Comparison of ENCODE assay signal across 11 cellular contexts in genomic region chr1:26991310-26992116, GRCh38. TPM values are rescaled to one million over a fixed set of nuclear protein-coding genes. Genes with fewer than 3 reads are reported as not detected.
DNase-seq lines count a peak whose midpoint lies in the region; ATAC-seq, FAIRE-seq and TF ChIP-seq lines count a peak whose summit lies in the region.
"Had no signal": no experiment of that assay in that cellular context is flagged by ENCODE, and none has a peak within 500 bp of the region (broad histone marks: within the 10 kb centered on the region; RNA-seq: fewer than 3 reads in every experiment).

No MANE protein-coding gene starts in this region.

- H4K5ac ChIP-seq in H1 (ENCODE audit: insufficient read length, low read depth, low read length), result no peak overlapping the region

- H3K27me3 Mint-ChIP-seq in activated T-cell treated with anti-CD3 and anti-CD28 coated beads, Interleukin-2, amount 50 U/mL, for 4 hours (ENCODE audit: low read depth), result peaks cover 38% of the 10 kb centered on the region

- no peak overlapping the region for H2AFZ ChIP-seq in H1 (ENCODE audit: low read length)

- H2BK15ac ChIP-seq in H1 (ENCODE audit: low read length), result 0 out of 2 replicates have a peak overlapping the region, but pooled peaks have one; percentile 9

- DNase-seq in activated T-cell treated with anti-CD3 and anti-CD28 coated beads, Interleukin-2, amount 50 U/mL, for 4 hours, result no peak
- DNase-seq in activated T-cell treated with anti-CD3 and anti-CD28 coated beads for 4 hours, result no peak
- DNase-seq in NCI-H2171 (lab: John Stamatoyannopoulos, UW), result peak; percentile 60
- DNase-seq in H1 (ENCODE audit: low read depth in 1 of 2, low spot score in 2 of 2), result no peak
- peak; percentile 9 for DNase-seq in stimulated activated CD4-positive, alpha-beta T cell treated with anti-CD3 and anti-CD28 coated beads, Interleukin-4, amount 100 ng/mL, for 24 hours
- no peak for DNase-seq in ovary
- DNase-seq in T1000 (lab: John Stamatoyannopoulos, UW), result no peak
- DNase-seq: activated CD8-positive, alpha-beta memory T cell treated with anti-CD3 and anti-CD28 coated beads for 24 hours had no signal

- POLR2A ChIA-PET in H1 (lab: Charles Lee; ENCODE audit: partially characterized antibody), result interaction anchor here (1.0 to 42.2 kb wide), 3 partner anchors 19 to 30 kb away, joined by 3 to 1829 read pairs (median 158); partner anchors contain the start of genes TENT5B and TRNP1

- peak overlapping the region; percentile 3; the same call in 1 of the 2 replicates for H2AK5ac ChIP-seq in H1 (ENCODE audit: low read depth, low read length)

- no peak overlapping the region for H2BK120ac ChIP-seq in H1 (replicated peaks; ENCODE audit: low read depth, low read length)

- peaks cover 12 to 16% of the 10 kb centered on the region in 2 experiments for H4K20me1 ChIP-seq in H1 (replicated peaks in 1 of 2; ENCODE audit: control insufficient read depth in 1 of 2, insufficient read depth in 2 of 2, low read length in 2 of 2)

- H3K14ac ChIP-seq in H1 (ENCODE audit: insufficient read length), result no peak overlapping the region

- ATAC-seq in activated T-cell treated with anti-CD3 and anti-CD28 coated beads, Interleukin-2, amount 50 U/mL, for 4 hours, result peak; percentile 32 to 39
- ATAC-seq in GM21515 (IDR thresholded peaks at IDR 0.05; ENCODE audit: unreplicated experiment), result no peak

- no peak for FAIRE-seq in H1 (lab: Jason Lieb, UNC)
- FAIRE-seq: endometrium had no signal

- H3K4me1 ChIP-seq in H1 (replicated peaks in 1 of 4; ENCODE audit: control insufficient read depth in 3 of 4, insufficient read depth in 4 of 4, low read length in 3 of 4), result peaks cover 6 to 18% (median 8%) of the 10 kb centered on the region in 4 experiments
- peaks cover 2% of the 10 kb centered on the region for H3K4me1 ChIP-seq in ovary (ENCODE audit: insufficient read depth)

- H3K23ac ChIP-seq in H1 (ENCODE audit: insufficient read length), result no peak overlapping the region

- no peak overlapping the region for H3K9ac ChIP-seq in H1 (replicated peaks in 1 of 4; ENCODE audit: extremely low read depth in 1 of 4, low read depth in 3 of 4, low read length in 3 of 4)
- H3K9ac ChIP-seq: KMS-11 had no signal

- H2BK12ac ChIP-seq in H1 (ENCODE audit: low read depth, low read length), result peak overlapping the region; percentile 72

- peak overlapping the region; percentile 20; the same call in 1 of the 2 replicates for H2BK5ac ChIP-seq in H1 (ENCODE audit: low read depth, low read length)

- H3K18ac ChIP-seq in H1 (ENCODE audit: extremely low read depth, low read length), result peak overlapping the region; percentile 62; the same call in 1 of the 2 replicates

- TF ChIP-seq EP300 in H1 (IDR thresholded peaks at IDR 0.05; ENCODE audit: borderline replicate concordance in 1 of 2, low read depth in 2 of 2, low read length in 2 of 2) (no peak), ovary (IDR thresholded peaks at IDR 0.05) (no peak)

- H3K4me1 Mint-ChIP-seq in activated T-cell treated with anti-CD3 and anti-CD28 coated beads, Interleukin-2, amount 50 U/mL, for 4 hours (ENCODE audit: low read depth), result peaks cover 11% of the 10 kb centered on the region

- H3K4me2 ChIP-seq in H1 (ENCODE audit: insufficient read depth in 1 of 2, low read depth in 2 of 2, low read length in 2 of 2), result no peak overlapping the region
- H3K4me2 ChIP-seq: KMS-11 had no signal

- TF ChIP-seq RAD21 in H1 (IDR thresholded peaks at IDR 0.05 in 1 of 2, conservative IDR thresholded peaks at IDR 0.05 in 1 of 2; ENCODE audit: low read depth in 2 of 2, low read length in 2 of 2), result no peak

- intact Hi-C loops in ovary (cut with DNase I), result no loop called here

- no peak for TF ChIP-seq CTCF in H1 (IDR thresholded peaks at IDR 0.05; ENCODE audit: control extremely low read depth in 1 of 3, insufficient read depth in 1 of 3, low read depth in 1 of 3, low read length in 3 of 3)
- TF ChIP-seq CTCF in ovary (IDR thresholded peaks at IDR 0.05), result no peak

- no peak overlapping the region for H3K4me3 ChIP-seq in H1 (ENCODE audit: extremely low read depth in 1 of 4, insufficient read depth in 2 of 4, low read depth in 3 of 4, low read length in 4 of 4)
- H3K4me3 ChIP-seq in ovary, result no peak overlapping the region

- H2BK20ac ChIP-seq in H1 (ENCODE audit: low read length), result peak overlapping the region; percentile 88; the same call in 1 of the 2 replicates

- CTCF ChIA-PET in H1 (lab: Charles Lee; ENCODE audit: partially characterized antibody), result interaction anchor here (1.0 to 12.2 kb wide), 4 partner anchors 24 to 111 kb away, joined by 3 to 139 read pairs (median 67); no protein-coding TSS in a partner anchor

- peak overlapping the region; percentile 8 for H4K91ac ChIP-seq in H1 (replicated peaks; ENCODE audit: insufficient read length, low read length)

- no peak overlapping the region for H3K27ac ChIP-seq in H1 (ENCODE audit: low read depth, low read length)
- H3K27ac ChIP-seq in ovary, result no peak overlapping the region
- H3K27ac ChIP-seq: KMS-11 had no signal

- peaks cover 15% of the 10 kb centered on the region for H3K23me2 ChIP-seq in H1 (ENCODE audit: low read depth, low read length)

- H3K36me3 ChIP-seq in H1 (ENCODE audit: control insufficient read depth in 2 of 4, insufficient read depth in 4 of 4, low read length in 3 of 4), result peaks cover 0 to 8% (median 0%) of the 10 kb centered on the region in 4 experiments; a peak in 3 of 8 replicates
- no peaks in the 10 kb centered on the region for H3K36me3 ChIP-seq in ovary

- H3K9me3 Mint-ChIP-seq in activated T-cell treated with anti-CD3 and anti-CD28 coated beads, Interleukin-2, amount 50 U/mL, for 4 hours, result no peaks in the 10 kb centered on the region

- no peaks in the 10 kb centered on the region for H3K9me3 ChIP-seq in H1 (ENCODE audit: insufficient read depth in 2 of 2, low read depth in 1 of 2, low read length in 1 of 2)
- H3K9me3 ChIP-seq in ovary, result no peaks in the 10 kb centered on the region

- H3K27me3 ChIP-seq in H1 (replicated peaks in 1 of 4; ENCODE audit: control insufficient read depth in 3 of 4, extremely low read depth in 1 of 4, insufficient read depth in 3 of 4, low read length in 3 of 4), result no peaks in the 10 kb centered on the region; a peak in 2 of 7 replicates
- no peaks in the 10 kb centered on the region for H3K27me3 ChIP-seq in ovary

- H4K8ac ChIP-seq in H1 (ENCODE audit: extremely low read depth, insufficient read depth, low read length), result no peak overlapping the region; the same call in 1 of the 2 replicates

- no peak overlapping the region for H3K4me3 Mint-ChIP-seq in activated T-cell treated with anti-CD3 and anti-CD28 coated beads, Interleukin-2, amount 50 U/mL, for 4 hours

- H3K56ac ChIP-seq in H1 (replicated peaks; ENCODE audit: insufficient read length, low read depth, low read length), result no peak overlapping the region

- peaks cover 7% of the 10 kb centered on the region; the same call in 1 of the 2 replicates for H3K79me1 ChIP-seq in H1 (ENCODE audit: low read depth, low read length)

- WGBS in H1 (ENCODE audit: extremely low coverage in 1 of 2, insufficient coverage in 1 of 2, insufficient read length in 1 of 2, insufficient replicate concordance in 2 of 2, low coverage in 1 of 2, low lambda C conversion rate in 2 of 2, missing lambda C conversion rate in 1 of 2), 2 experiments, result 83% methylated on average over 8 of the region's 10 CpGs; no CpG with 5 or more reads in 1 of the 2 experiments
- WGBS in ovary, 3 donors, result 38 to 41% (median 39%) methylated on average over 10 of the region's 10 CpGs

- peaks cover 2 to 26% of the 10 kb centered on the region in 2 experiments; a peak in 3 of 4 replicates for H3K79me2 ChIP-seq in H1 (ENCODE audit: control insufficient read depth in 1 of 2, insufficient read depth in 2 of 2, low read length in 2 of 2)

- H3K4ac ChIP-seq in H1 (replicated peaks; ENCODE audit: insufficient read length, low read depth, low read length), result no peak overlapping the region

- no peak for TF ChIP-seq POLR2A in H1 (IDR thresholded peaks at IDR 0.05; ENCODE audit: control extremely low read depth in 1 of 2, low read depth in 2 of 2, low read length in 2 of 2)
- TF ChIP-seq POLR2A in ovary (IDR thresholded peaks at IDR 0.05), result no peak

- H3K36me3 Mint-ChIP-seq in activated T-cell treated with anti-CD3 and anti-CD28 coated beads, Interleukin-2, amount 50 U/mL, for 4 hours (ENCODE audit: insufficient read depth), result no peaks in the 10 kb centered on the region

RNA-seq across cellular contexts. Expression of gene TRNP1, which starts 2.0 kb away (rescaled TPM):
- total RNA-seq in activated T-cell treated with anti-CD3 and anti-CD28 coated beads, Interleukin-2, amount 50 U/mL, for 4 hours, result 1 to 10 TPM in 1 of 3 donors, under 1 TPM in 2; 0.61 to 1.5 (median 0.76) TPM
- 51.6 and 51.7 TPM in 2 replicates for total RNA-seq in H1 (2021; fragmentation: NEBNext Ultra II Directional; extraction: Animal tissue kit (Norgen Biotek cat#: 25700))
- polyA plus RNA-seq in H1 (2011; rRNA removed) (102 and 106 TPM in 2 replicates), ovary (10 to 100 TPM in 1 of 2 donors, 1 to 10 TPM in 1; 4.2 to 18.0 TPM)
- 69.8 TPM for polyA plus RNA-seq in H1 (2011; cell fraction: cytosol; rRNA removed)
- polyA plus RNA-seq in H1 (2011; cell fraction: nucleus; rRNA removed), result 31.0 TPM
- 30.9 to 32.4 TPM (median 31.9 TPM) in 4 replicates for polyA plus RNA-seq in H1 (2012, experiment 1 of 2)
- 43.6 TPM for polyA plus RNA-seq in H1 (2012, experiment 2 of 2)
- 29.6 TPM for polyA plus RNA-seq in H1 (2013, experiment 1 of 2)
- polyA plus RNA-seq in H1 (2013, experiment 2 of 2), result 28.1 TPM
- polyA minus RNA-seq in H1 (2011; rRNA and poly(A)+ RNA removed), result 17.3 and 19.1 TPM in 2 replicates
- polyA minus RNA-seq in H1 (2011; cell fraction: cytosol; rRNA and poly(A)+ RNA removed), result 31.3 TPM
- 49.0 TPM for polyA minus RNA-seq in H1 (2011; cell fraction: nucleus; rRNA and poly(A)+ RNA removed)
- total RNA-seq in ovary, result 10 to 100 TPM in 1 of 7 donors, 1 to 10 TPM in 3, under 1 TPM in 3; 0.25 to 23.8 (median 2.9) TPM

RNA-seq across cellular contexts. Expression of gene TENT5B, which starts 21.1 kb away (rescaled TPM):
- total RNA-seq in activated T-cell treated with anti-CD3 and anti-CD28 coated beads, Interleukin-2, amount 50 U/mL, for 4 hours, result under 1 TPM in 2 of 3 donors, not detected in 1; 0.14 to 0.15 TPM
- 118 and 129 TPM in 2 replicates for total RNA-seq in H1 (2021; fragmentation: NEBNext Ultra II Directional; extraction: Animal tissue kit (Norgen Biotek cat#: 25700))
- polyA plus RNA-seq in H1 (2011; rRNA removed) (119 and 188 TPM in 2 replicates), ovary (1 to 10 TPM; 2.9 to 5.3 TPM)
- polyA plus RNA-seq in H1 (2011; cell fraction: cytosol; rRNA removed), result 156 TPM
- polyA plus RNA-seq in H1 (2011; cell fraction: nucleus; rRNA removed), result 142 TPM
- 104 to 136 TPM (median 132 TPM) in 4 replicates for polyA plus RNA-seq in H1 (2012, experiment 1 of 2)
- polyA plus RNA-seq in H1 (2012, experiment 2 of 2), result 157 TPM
- polyA plus RNA-seq in H1 (2013, experiment 1 of 2), result 64.1 TPM
- polyA plus RNA-seq in H1 (2013, experiment 2 of 2), result 57.8 TPM
- polyA minus RNA-seq in H1 (2011; rRNA and poly(A)+ RNA removed), result 138 and 188 TPM in 2 replicates
- polyA minus RNA-seq in H1 (2011; cell fraction: cytosol; rRNA and poly(A)+ RNA removed), result 164 TPM
- polyA minus RNA-seq in H1 (2011; cell fraction: nucleus; rRNA and poly(A)+ RNA removed), result 132 TPM
- total RNA-seq in ovary, result 1 to 10 TPM in 6 of 7 donors, under 1 TPM in 1; 0.33 to 7.4 (median 2.3) TPM

RNA-seq across cellular contexts. Expression of gene KDF1, which starts 31.2 kb away (rescaled TPM):
- total RNA-seq in activated T-cell treated with anti-CD3 and anti-CD28 coated beads, Interleukin-2, amount 50 U/mL, for 4 hours, result not detected
- 16.7 and 16.9 TPM in 2 replicates for total RNA-seq in H1 (2021; fragmentation: NEBNext Ultra II Directional; extraction: Animal tissue kit (Norgen Biotek cat#: 25700))
- 37.5 and 44.3 TPM in 2 replicates for polyA plus RNA-seq in H1 (2011; rRNA removed)
- 26.5 TPM for polyA plus RNA-seq in H1 (2011; cell fraction: cytosol; rRNA removed)
- polyA plus RNA-seq in H1 (2011; cell fraction: nucleus; rRNA removed), result 24.3 TPM
- 15.8 to 22.2 TPM (median 19.0 TPM) in 4 replicates for polyA plus RNA-seq in H1 (2012, experiment 1 of 2)
- polyA plus RNA-seq in H1 (2012, experiment 2 of 2), result 21.6 TPM
- polyA plus RNA-seq in H1 (2013, experiment 1 of 2), result 12.0 TPM
- 11.5 TPM for polyA plus RNA-seq in H1 (2013, experiment 2 of 2)
- polyA minus RNA-seq in H1 (2011; rRNA and poly(A)+ RNA removed), result 28.9 and 33.1 TPM in 2 replicates
- 18.0 TPM for polyA minus RNA-seq in H1 (2011; cell fraction: cytosol; rRNA and poly(A)+ RNA removed)
- polyA minus RNA-seq in H1 (2011; cell fraction: nucleus; rRNA and poly(A)+ RNA removed), result 14.6 TPM
- 10 to 100 TPM in 1 of 7 donors, 1 to 10 TPM in 1, under 1 TPM in 2, not detected in 3; 0.59 to 11.0 (median 0.84) TPM for total RNA-seq in ovary
- polyA plus RNA-seq in ovary, result under 1 TPM in 1 of 2 donors, not detected in 1; 0.08 TPM

Comparison
In these comparisons a context has a peak if more than half of its experiments do, and no peak if none do; other contexts are left out.
1. DNase-seq: peak in NCI-H2171 (single experiment) and stimulated activated CD4-positive, alpha-beta T cell treated with anti-CD3 and anti-CD28 coated beads, Interleukin-4, amount 100 ng/mL, for 24 hours (single experiment); none in activated T-cell treated with anti-CD3 and anti-CD28 coated beads, Interleukin-2, amount 50 U/mL, for 4 hours (single experiment), activated T-cell treated with anti-CD3 and anti-CD28 coated beads for 4 hours (single experiment), H1 (0 of 2), ovary (0 of 5) and T1000 (single experiment).
2. RNA of gene TENT5B, which starts 21.1 kb away (total RNA-seq): 118 to 129 TPM in H1; 0.33 to 7.4 TPM in ovary and 0.14 to 0.15 TPM in activated T-cell treated with anti-CD3 and anti-CD28 coated beads, Interleukin-2, amount 50 U/mL, for 4 hours; every median in the first group is over 10 times any median in the second.